Comparison of ENCODE assay signal across 17 cellular contexts in the genomic region with DNA sequence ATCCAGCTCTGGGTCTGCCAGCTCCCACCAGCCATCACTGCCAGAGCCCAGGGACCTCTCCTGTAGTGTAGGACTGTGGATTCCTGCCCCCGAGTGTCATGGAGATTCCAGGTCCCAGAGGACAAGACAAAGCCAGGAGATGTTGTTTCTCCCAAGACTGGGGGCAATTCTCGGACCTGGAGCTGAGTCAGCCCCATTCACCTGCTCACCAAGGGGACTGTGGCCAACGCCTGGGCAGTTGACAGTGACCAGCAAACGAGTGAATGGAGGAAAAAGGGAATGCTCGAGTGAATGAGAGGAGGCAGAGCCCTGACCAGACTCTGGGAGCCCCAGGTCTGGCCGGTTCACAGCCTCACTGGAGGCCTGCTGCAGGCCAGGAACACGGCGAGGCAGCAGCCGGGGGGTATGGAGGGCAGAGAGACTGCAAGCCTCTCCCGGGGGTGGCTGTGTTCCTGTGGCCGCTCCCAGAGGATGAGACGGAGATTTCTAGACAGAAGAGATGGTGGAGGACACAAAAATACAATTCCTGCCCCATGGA.
"Had no signal": no experiment of that assay in that cellular context is flagged by ENCODE, and none has a peak within 500 bp of the region (broad histone marks: within the 10 kb centered on the region; RNA-seq: fewer than 3 reads in every experiment).

No MANE protein-coding gene starts in this region.

- H3K9me3 ChIP-seq: sigmoid colon, thyroid gland had no signal

- ATAC-seq: activated CD4-positive, CD25-positive, alpha-beta regulatory T cell treated with anti-CD3 and anti-CD28 coated beads, Interleukin-2, amount 50 U/mL, for 24 hours; activated CD8-positive, alpha-beta memory T cell treated with anti-CD3 and anti-CD28 coated beads, Interleukin-2, amount 10 ng/mL, durations not matched to agents 7 days and 5 days; activated CD8-positive, alpha-beta T cell treated with anti-CD3 and anti-CD28 coated beads for 36 hours; naive thymus-derived CD8-positive, alpha-beta T cell had no signal

- H3K36me3 ChIP-seq: heart right ventricle, sigmoid colon, thyroid gland had no signal

- DNase-seq: activated CD4-positive, alpha-beta T cell treated with anti-CD3 and anti-CD28 coated beads, Interleukin-2, amount 10 ng/mL, durations not matched to agents 7 days and 5 days; activated CD8-positive, alpha-beta memory T cell treated with anti-CD3 and anti-CD28 coated beads, Interleukin-2, amount 10 ng/mL, durations not matched to agents 7 days and 5 days; activated CD8-positive, alpha-beta T cell treated with anti-CD3 and anti-CD28 coated beads for 36 hours; activated effector memory CD4-positive, alpha-beta T cell treated with anti-CD3 and anti-CD28 coated beads, Interleukin-2, amount 50 U/mL, for 16 hours; activated naive CD4-positive, alpha-beta T cell treated with anti-CD3 and anti-CD28 coated beads, Interleukin-2, amount 10 ng/mL, durations not matched to agents 7 days and 5 days; activated T-cell treated with anti-CD3 and anti-CD28 coated beads for 4 hours; foreskin fibroblast; naive thymus-derived CD8-positive, alpha-beta T cell; sigmoid colon; stimulated activated CD4-positive, alpha-beta T cell treated with anti-CD3 and anti-CD28 coated beads, Interleukin-4, amount 100 ng/mL, for 24 hours; stimulated activated naive CD4-positive, alpha-beta T cell treated with Interleukin-2 at 50 U/mL for 16 hours had no signal

- H3K4me1 ChIP-seq: parathyroid adenoma had no signal

- H3K27me3 ChIP-seq: thyroid gland had no signal

- H3K27ac ChIP-seq: epithelial cell of prostate, parathyroid adenoma, VCaP had no signal

- H3K4me3 ChIP-seq: heart right ventricle, sigmoid colon, thyroid gland had no signal
